ENCODE assay signal across 16 cellular contexts in genomic region chr2:162591403-162592083, GRCh38.
DNase-seq lines count a peak whose midpoint lies in the region; ATAC-seq lines count a peak whose summit lies in the region.
"Had no signal": no experiment of that assay in that cellular context is flagged by ENCODE, and none has a peak within 500 bp of the region (broad histone marks: within the 10 kb centered on the region; RNA-seq: fewer than 3 reads in every experiment).

No MANE protein-coding gene starts in this region.

- DNase-seq in ELR (ENCODE audit: low read depth) (peak; percentile 59), NCI-H69 (lab: John Stamatoyannopoulos, UW) (peak; percentile 7), iPS-NIHi7 (ENCODE audit: extremely low spot score) (no peak), occipital lobe (lab: John Stamatoyannopoulos, UW) (no peak), pons (ENCODE audit: low spot score) (no peak)
- DNase-seq: activated CD8-positive, alpha-beta memory T cell treated with anti-CD3 and anti-CD28 coated beads for 24 hours; esophagus squamous epithelium; H9; NCI-H1105 treated with DMSO at 0.1 percent for 48 hours; NCI-H524; stimulated activated CD8-positive, alpha-beta memory T cell treated with anti-CD3 and anti-CD28 coated beads, Interleukin-4, amount 100 ng/mL, for 48 hours; T-helper 9 cell had no signal

- ATAC-seq in GM19452 (IDR thresholded peaks at IDR 0.05; ENCODE audit: unreplicated experiment) = peak; percentile 99
- peak; percentile 79 for ATAC-seq in HG02973 (IDR thresholded peaks at IDR 0.05; ENCODE audit: unreplicated experiment)
- no peak for ATAC-seq in HG03039 (IDR thresholded peaks at IDR 0.05; ENCODE audit: unreplicated experiment)
- ATAC-seq: activated naive CD4-positive, alpha-beta T cell treated with anti-CD3 and anti-CD28 coated beads, Interleukin-2, amount 50 U/mL, for 72 hours had no signal

Comparison
In these comparisons a context has a peak if more than half of its experiments do, and no peak if none do; other contexts are left out.
1. DNase-seq: peak in ELR (single experiment) and NCI-H69 (single experiment); none in iPS-NIHi7 (single experiment), occipital lobe (single experiment) and pons (single experiment).